16 cellular contexts compared by ENCODE assay signal in the genomic region with DNA sequence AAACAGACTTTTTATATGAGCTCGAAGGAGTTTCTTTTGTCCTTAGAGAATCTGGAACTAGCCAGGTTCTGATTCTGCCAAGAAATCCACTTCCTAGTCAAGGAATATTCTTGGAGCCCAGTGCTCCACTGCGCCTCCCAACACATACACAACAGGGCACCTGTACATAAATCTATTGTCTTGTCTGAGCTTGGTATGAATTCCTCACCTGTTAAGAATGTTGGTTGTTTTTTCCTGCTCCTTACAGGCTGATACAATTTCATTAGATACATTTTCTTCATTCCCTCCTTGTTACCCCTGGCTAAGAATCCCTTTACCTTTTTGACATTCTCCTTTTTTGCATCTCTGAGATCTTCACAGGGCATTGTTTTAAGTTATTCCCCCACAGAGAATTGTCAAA.
"Had no signal": no experiment of that assay in that cellular context is flagged by ENCODE, and none has a peak within 500 bp of the region (broad histone marks: within the 10 kb centered on the region; RNA-seq: fewer than 3 reads in every experiment).

No MANE protein-coding gene starts in this region.

- H3K4me3 Mint-ChIP-seq: activated naive CD4-positive, alpha-beta T cell treated with anti-CD3 and anti-CD28 coated beads for 36 hours; activated naive CD8-positive, alpha-beta T cell treated with anti-CD3 and anti-CD28 coated beads, Interleukin-2, amount 50 U/mL, for 24 hours; activated T-helper 17 cell treated with anti-CD3 and anti-CD28 coated beads, Interleukin-2, amount 50 U/mL, for 72 hours had no signal

- DNase-seq: activated CD4-positive, alpha-beta T cell treated with anti-CD3 and anti-CD28 coated beads, Interleukin-2, amount 50 U/mL, for 48 hours; activated naive CD4-positive, alpha-beta T cell treated with anti-CD3 and anti-CD28 coated beads for 36 hours; activated naive CD8-positive, alpha-beta T cell treated with anti-CD3 and anti-CD28 coated beads, Interleukin-2, amount 50 U/mL, for 24 hours; aorta; hippocampal formation; mesendoderm; ovary; stimulated activated CD4-positive, alpha-beta T cell treated with anti-CD3 and anti-CD28 coated beads, Interleukin-12 subunit alpha, Interleukin-12 subunit beta, amount 100 ng/mL, for 4 hours; stimulated activated CD4-positive, alpha-beta T cell treated with anti-CD3 and anti-CD28 coated beads, Interleukin-2, amount 100 ng/mL, for 24 hours; stomach; T-helper 1 cell had no signal

- H3K4me3 ChIP-seq: breast epithelium, esophagus muscularis mucosa, ovary, stomach, thoracic aorta had no signal

- H3K9me3 ChIP-seq: breast epithelium, esophagus muscularis mucosa, ovary, stomach, thoracic aorta had no signal

- ATAC-seq: activated naive CD8-positive, alpha-beta T cell treated with anti-CD3 and anti-CD28 coated beads, Interleukin-2, amount 50 U/mL, for 24 hours; activated T-helper 17 cell treated with anti-CD3 and anti-CD28 coated beads, Interleukin-2, amount 50 U/mL, for 72 hours had no signal

- H3K27ac Mint-ChIP-seq: activated naive CD4-positive, alpha-beta T cell treated with anti-CD3 and anti-CD28 coated beads for 36 hours; activated naive CD8-positive, alpha-beta T cell treated with anti-CD3 and anti-CD28 coated beads, Interleukin-2, amount 50 U/mL, for 24 hours; activated T-helper 17 cell treated with anti-CD3 and anti-CD28 coated beads, Interleukin-2, amount 50 U/mL, for 72 hours had no signal

- H3K9me3 Mint-ChIP-seq: activated naive CD4-positive, alpha-beta T cell treated with anti-CD3 and anti-CD28 coated beads for 36 hours; activated naive CD8-positive, alpha-beta T cell treated with anti-CD3 and anti-CD28 coated beads, Interleukin-2, amount 50 U/mL, for 24 hours; activated T-helper 17 cell treated with anti-CD3 and anti-CD28 coated beads, Interleukin-2, amount 50 U/mL, for 72 hours had no signal

- H3K4me1 Mint-ChIP-seq: activated naive CD8-positive, alpha-beta T cell treated with anti-CD3 and anti-CD28 coated beads, Interleukin-2, amount 50 U/mL, for 24 hours; activated T-helper 17 cell treated with anti-CD3 and anti-CD28 coated beads, Interleukin-2, amount 50 U/mL, for 72 hours had no signal

- H3K36me3 ChIP-seq: breast epithelium, esophagus muscularis mucosa, ovary, stomach, thoracic aorta had no signal

- H3K4me1 ChIP-seq: stomach had no signal

- H3K27ac ChIP-seq: esophagus muscularis mucosa, ovary, stomach, thoracic aorta, VCaP had no signal

- H3K27me3 ChIP-seq: breast epithelium, esophagus muscularis mucosa, ovary, stomach had no signal
